ENCODE assay signal across 23 cellular contexts in the genomic region with DNA sequence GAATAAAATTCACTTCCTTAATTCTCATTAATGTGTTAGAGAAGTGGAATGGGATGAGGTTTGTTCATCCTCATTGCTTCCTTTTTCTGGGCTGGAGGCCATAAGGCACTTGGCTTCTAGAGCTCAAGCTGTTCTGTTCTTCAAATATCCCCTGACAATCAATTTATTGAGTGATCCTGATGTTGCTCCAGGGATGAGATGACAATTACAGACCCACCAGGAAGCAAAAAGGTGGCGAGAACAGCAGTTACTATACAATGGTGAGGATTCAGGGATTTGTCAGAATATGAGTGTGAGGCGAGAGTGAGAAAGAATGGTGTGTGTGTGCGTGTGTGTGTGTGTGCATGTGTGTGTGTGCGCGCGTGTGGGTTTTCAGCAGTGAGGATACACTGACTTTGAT.
DNase-seq lines count a peak whose midpoint lies in the region; ATAC-seq and TF ChIP-seq lines count a peak whose summit lies in the region.
"Had no signal": no experiment of that assay in that cellular context is flagged by ENCODE, and none has a peak within 500 bp of the region (broad histone marks: within the 10 kb centered on the region; RNA-seq: fewer than 3 reads in every experiment).

No MANE protein-coding gene starts in this region.

- no peaks in the 10 kb centered on the region for H3K36me3 ChIP-seq in psoas muscle (ENCODE audit: insufficient read depth in 1 of 2, low read depth in 1 of 2)
- H3K36me3 ChIP-seq: BLaER1, SJCRH30 had no signal

- H3K4me3 Mint-ChIP-seq in mesothelial cell of epicardium: no peak overlapping the region
- H3K4me3 Mint-ChIP-seq: CD4-positive, alpha-beta T cell; T-helper 17 cell had no signal

- 87 to 90% (median 88%) methylated on average over 6 of the region's 6 CpGs for WGBS in psoas muscle, 3 donors

- intact Hi-C loops in psoas muscle (cut with DNase I): no loop called here

- H3K27ac ChIP-seq in psoas muscle: no peak overlapping the region
- H3K27ac ChIP-seq: BLaER1, GM23248, SJCRH30 had no signal

- H3K4me1 ChIP-seq in psoas muscle: no peaks in the 10 kb centered on the region
- H3K4me1 ChIP-seq: BLaER1, SJCRH30 had no signal

- peaks cover 32% of the 10 kb centered on the region for H3K4me1 Mint-ChIP-seq in mesothelial cell of epicardium
- H3K4me1 Mint-ChIP-seq: T-helper 17 cell had no signal

- TF ChIP-seq CTCF in mesothelial cell of epicardium (IDR thresholded peaks at IDR 0.05; ENCODE audit: unreplicated experiment) (no peak), psoas muscle (IDR thresholded peaks at IDR 0.05) (no peak)

- no peak for ATAC-seq in HG03175 (IDR thresholded peaks at IDR 0.05; ENCODE audit: unreplicated experiment)
- ATAC-seq in psoas muscle: no peak
- ATAC-seq: HepG2, PC-3, Right ventricle myocardium inferior, SK-N-SH treated with all-trans-retinoic acid at 6 μM for 48 hours, T-helper 17 cell had no signal

- H3K4me3 ChIP-seq in psoas muscle: no peak overlapping the region
- H3K4me3 ChIP-seq: BLaER1, GM23248, SJCRH30 had no signal

- no peaks in the 10 kb centered on the region for H3K27me3 Mint-ChIP-seq in mesothelial cell of epicardium (ENCODE audit: low read depth)
- H3K27me3 Mint-ChIP-seq: CD4-positive, alpha-beta T cell; T-helper 17 cell had no signal

- no peaks in the 10 kb centered on the region for H3K9me3 ChIP-seq in psoas muscle
- H3K9me3 ChIP-seq: BLaER1, SJCRH30 had no signal

- no peaks in the 10 kb centered on the region for H3K9me3 Mint-ChIP-seq in mesothelial cell of epicardium
- H3K9me3 Mint-ChIP-seq: CD4-positive, alpha-beta T cell had no signal

- H3K36me3 Mint-ChIP-seq in mesothelial cell of epicardium: no peaks in the 10 kb centered on the region

- H3K27me3 ChIP-seq in psoas muscle (ENCODE audit: insufficient read depth in 3 of 3, low read length in 2 of 3): no peaks in the 10 kb centered on the region
- H3K27me3 ChIP-seq: BLaER1, SJCRH30 had no signal

- DNase-seq in NCI-H2029 treated with DMSO at 0.1 percent for 48 hours (lab: John Stamatoyannopoulos, UW) (peak; percentile 2), NCI-H2029 (lab: John Stamatoyannopoulos, UW) (no peak), MV-4-11 (lab: John Stamatoyannopoulos, UW) (peak; percentile 28), NCI-H446 treated with DMSO at 0.1 percent for 48 hours (lab: John Stamatoyannopoulos, UW) (peak; percentile 78), mesothelial cell of epicardium (ENCODE audit: low spot score in 2 of 2, unreplicated experiment in 2 of 2) (no peak), mucosa of gallbladder (ENCODE audit: low spot score) (no peak), psoas muscle (no peak)
- DNase-seq: CD4-positive, alpha-beta T cell; GM23248; H7; Karpas-422; NCI-H187; NCI-H2107; NCI-H526 treated with DMSO at 0.1 percent for 48 hours; NK-92 treated with Interleukin-12 subunit alpha and Interleukin-12 subunit beta, amount 100 ng/mL, for 24 hours; PC-3; SJCRH30; T-helper 17 cell had no signal

- H3K27ac Mint-ChIP-seq in mesothelial cell of epicardium: peak overlapping the region; percentile 51
- H3K27ac Mint-ChIP-seq: CD4-positive, alpha-beta T cell; T-helper 17 cell had no signal

Comparison
In these comparisons a context has a peak if more than half of its experiments do, and no peak if none do; other contexts are left out.
1. DNase-seq: peak in NCI-H2029 treated with DMSO at 0.1 percent for 48 hours (single experiment), MV-4-11 (single experiment) and NCI-H446 treated with DMSO at 0.1 percent for 48 hours (single experiment); none in NCI-H2029 (single experiment), mesothelial cell of epicardium (0 of 2), mucosa of gallbladder (single experiment) and psoas muscle (0 of 2).